28 cellular contexts compared by ENCODE assay signal in genomic region chr3:184031187-184031792, GRCh38. TPM values are rescaled to one million over a fixed set of nuclear protein-coding genes. Genes with fewer than 3 reads are reported as not detected.
DNase-seq lines count a peak whose midpoint lies in the region; FAIRE-seq and TF ChIP-seq lines count a peak whose summit lies in the region.
"Had no signal": no experiment of that assay in that cellular context is flagged by ENCODE, and none has a peak within 500 bp of the region (broad histone marks: within the 10 kb centered on the region; RNA-seq: fewer than 3 reads in every experiment).

HTR3D (plus strand) TSS chr3:184031742; CDS start chr3:184031742, 0 bp downstream.

- TF ChIP-seq POLR2A in uterus (IDR thresholded peaks at IDR 0.05), result no peak

- no peak for FAIRE-seq in astrocyte (lab: Jason Lieb, UNC)
- FAIRE-seq: HepG2 had no signal

- no peaks in the 10 kb centered on the region for H3K79me2 ChIP-seq in astrocyte (ENCODE audit: insufficient read depth, low read length)

- DNase-seq in ELR (ENCODE audit: low read depth) (peak; percentile 9), MV-4-11 (lab: John Stamatoyannopoulos, UW) (peak; percentile 50), astrocyte (ENCODE audit: low read depth) (no peak), nephron progenitor cell (no peak), UCSD-AML1 (lab: John Stamatoyannopoulos, UW; ENCODE audit: unreplicated experiment) (no peak), uterus (no peak), HEK293T (ENCODE audit: extremely low spot score) (no peak), RKO (ENCODE audit: low spot score) (no peak)
- DNase-seq: activated CD4-positive, alpha-beta T cell treated with anti-CD3 and anti-CD28 coated beads for 48 hours; cerebellar nuclear complex; effector CD4-positive, alpha-beta T cell; left lung; MG63; NCI-H187; NCI-H2227 treated with DMSO at 0.1 percent for 48 hours; RPMI8226; stimulated activated CD4-positive, alpha-beta T cell treated with anti-CD3 and anti-CD28 coated beads, Interleukin-2, amount 100 ng/mL, for 24 hours; stimulated activated naive CD4-positive, alpha-beta T cell treated with Interleukin-2 at 50 U/mL for 16 hours; transverse colon had no signal

- peaks cover 21% of the 10 kb centered on the region for H3K27me3 Mint-ChIP-seq in astrocyte (ENCODE audit: low read depth, unreplicated experiment)
- H3K27me3 Mint-ChIP-seq in nephron progenitor cell (ENCODE audit: low read depth, poor library complexity), result peaks cover 27% of the 10 kb centered on the region

- intact Hi-C loops in uterus (cut with DNase I; ENCODE audit: low total_unique reads), result no loop called here

- TF ChIP-seq CTCF in astrocyte (IDR thresholded peaks at IDR 0.05; ENCODE audit: insufficient read depth, low read depth, low read length) (no peak), nephron progenitor cell (IDR thresholded peaks at IDR 0.05) (no peak), uterus (IDR thresholded peaks at IDR 0.05) (no peak)

- H3K4me1 ChIP-seq in astrocyte (ENCODE audit: insufficient read depth, low read length) (no peaks in the 10 kb centered on the region), uterus (no peaks in the 10 kb centered on the region)
- H3K4me1 ChIP-seq: esophagus muscularis mucosa, gastroesophageal sphincter, left lung, transverse colon had no signal

- H3K9me3 Mint-ChIP-seq in astrocyte (ENCODE audit: unreplicated experiment), result no peaks in the 10 kb centered on the region
- H3K9me3 Mint-ChIP-seq in nephron progenitor cell, result no peaks in the 10 kb centered on the region
- H3K9me3 Mint-ChIP-seq: activated T-helper 17 cell treated with anti-CD3 and anti-CD28 coated beads, Interleukin-2, amount 50 U/mL, for 72 hours; nephron had no signal

- H3K4me3 Mint-ChIP-seq in astrocyte (ENCODE audit: unreplicated experiment), result no peak within 1 kb of the TSS
- H3K4me3 Mint-ChIP-seq in nephron progenitor cell, result no peak within 1 kb of the TSS
- H3K4me3 Mint-ChIP-seq: activated naive CD8-positive, alpha-beta T cell; activated T-helper 17 cell treated with anti-CD3 and anti-CD28 coated beads, Interleukin-2, amount 50 U/mL, for 72 hours; mesothelial cell of epicardium; nephron had no signal

- H4K20me1 ChIP-seq in astrocyte (ENCODE audit: insufficient read depth, low read length), result no peaks in the 10 kb centered on the region

- H3K27ac ChIP-seq in astrocyte (ENCODE audit: low read depth, low read length) (no peak within 1 kb of the TSS), uterus (no peak within 1 kb of the TSS)
- H3K27ac ChIP-seq: esophagus muscularis mucosa, gastroesophageal sphincter, left lung, transverse colon had no signal

- H3K27ac Mint-ChIP-seq in astrocyte (ENCODE audit: unreplicated experiment) (peak within 1 kb of the TSS; percentile 42), nephron progenitor cell (peak within 1 kb of the TSS; percentile 31)
- H3K27ac Mint-ChIP-seq: activated naive CD8-positive, alpha-beta T cell; activated T-helper 17 cell treated with anti-CD3 and anti-CD28 coated beads, Interleukin-2, amount 50 U/mL, for 72 hours; mesothelial cell of epicardium; nephron; progenitor cell of endocrine pancreas had no signal

- no peak within 1 kb of the TSS for H3K4me2 ChIP-seq in astrocyte (ENCODE audit: low read length)

- CTCF ChIA-PET in HEK293T (lab: Yijun Ruan, JAX), result no interaction called here

- H3K4me3 ChIP-seq in astrocyte (ENCODE audit: insufficient read depth, low read depth, low read length), result no peak within 1 kb of the TSS
- no peak within 1 kb of the TSS for H3K4me3 ChIP-seq in uterus
- H3K4me3 ChIP-seq: esophagus muscularis mucosa, gastroesophageal sphincter, left lung, MG63, transverse colon had no signal

- POLR2A ChIA-PET in HEK293T (lab: Yijun Ruan, JAX), result no interaction called here

- H3K36me3 Mint-ChIP-seq in astrocyte (ENCODE audit: low read depth, unreplicated experiment), result no peaks in the 10 kb centered on the region
- H3K36me3 Mint-ChIP-seq in nephron progenitor cell (ENCODE audit: low read depth), result no peaks in the 10 kb centered on the region
- H3K36me3 Mint-ChIP-seq: activated naive CD8-positive, alpha-beta T cell; mesothelial cell of epicardium had no signal

- H2AFZ ChIP-seq in astrocyte (ENCODE audit: low read depth, low read length), result no peak within 1 kb of the TSS

- H3K4me1 Mint-ChIP-seq in astrocyte (ENCODE audit: low read depth, unreplicated experiment) (no peaks in the 10 kb centered on the region), nephron progenitor cell (no peaks in the 10 kb centered on the region)
- H3K4me1 Mint-ChIP-seq: activated T-helper 17 cell treated with anti-CD3 and anti-CD28 coated beads, Interleukin-2, amount 50 U/mL, for 72 hours; mesothelial cell of epicardium; nephron had no signal

- H3K27me3 ChIP-seq in astrocyte (ENCODE audit: insufficient read depth, low read length) (peaks cover 13% of the 10 kb centered on the region), uterus (no peaks in the 10 kb centered on the region)
- H3K27me3 ChIP-seq: esophagus muscularis mucosa, gastroesophageal sphincter, left lung, transverse colon had no signal

- H3K9me3 ChIP-seq in astrocyte (ENCODE audit: insufficient read depth, low read depth, low read length) (no peaks in the 10 kb centered on the region), uterus (no peaks in the 10 kb centered on the region)
- H3K9me3 ChIP-seq: esophagus muscularis mucosa, gastroesophageal sphincter, left lung, MG63, transverse colon had no signal

- H3K36me3 ChIP-seq in astrocyte (ENCODE audit: insufficient read depth, low read length), result no peaks in the 10 kb centered on the region
- no peaks in the 10 kb centered on the region for H3K36me3 ChIP-seq in uterus
- H3K36me3 ChIP-seq: esophagus muscularis mucosa, gastroesophageal sphincter, left lung, MG63, transverse colon had no signal

- H3K9ac ChIP-seq in astrocyte (ENCODE audit: low read length), result no peak within 1 kb of the TSS

TF ChIP-seq in HEK293T, 16 proteins besides CTCF, POLR2A, EP300 and RAD21:
- TF ChIP-seq FOXM1 (IDR thresholded peaks at IDR 0.05; ENCODE audit: borderline replicate concordance), result no peak
- no peak for TF ChIP-seq SP1 (IDR thresholded peaks at IDR 0.05)
- no peak for TF ChIP-seq LEF1 (IDR thresholded peaks at IDR 0.05; ENCODE audit: borderline replicate concordance)
- no peak for TF ChIP-seq L3MBTL2 (conservative IDR thresholded peaks at IDR 0.05)
- no peak for TF ChIP-seq ARNT (IDR thresholded peaks at IDR 0.05)
TF ChIP-seq in HEK293T: peak in this region for 0.

RNA-seq across cellular contexts. Expression of gene HTR3D, which starts in this region (rescaled TPM):
- not detected in 2 replicates for total RNA-seq in astrocyte
- total RNA-seq in uterus, result not detected
- total RNA-seq: activated T-helper 17 cell treated with anti-CD3 and anti-CD28 coated beads, Interleukin-2, amount 50 U/mL, for 72 hours; esophagus muscularis mucosa; gastroesophageal sphincter; HepG2; left lung; mesothelial cell of epicardium; progenitor cell of endocrine pancreas; skeletal muscle tissue; transverse colon had no signal

Comparison
In these comparisons a context has a peak if more than half of its experiments do, and no peak if none do; other contexts are left out.
1. DNase-seq: peak in ELR (single experiment) and MV-4-11 (single experiment); none in astrocyte (single experiment), nephron progenitor cell (single experiment), UCSD-AML1 (single experiment), uterus (0 of 2), HEK293T (single experiment) and RKO (single experiment).